In the genomic region with DNA sequence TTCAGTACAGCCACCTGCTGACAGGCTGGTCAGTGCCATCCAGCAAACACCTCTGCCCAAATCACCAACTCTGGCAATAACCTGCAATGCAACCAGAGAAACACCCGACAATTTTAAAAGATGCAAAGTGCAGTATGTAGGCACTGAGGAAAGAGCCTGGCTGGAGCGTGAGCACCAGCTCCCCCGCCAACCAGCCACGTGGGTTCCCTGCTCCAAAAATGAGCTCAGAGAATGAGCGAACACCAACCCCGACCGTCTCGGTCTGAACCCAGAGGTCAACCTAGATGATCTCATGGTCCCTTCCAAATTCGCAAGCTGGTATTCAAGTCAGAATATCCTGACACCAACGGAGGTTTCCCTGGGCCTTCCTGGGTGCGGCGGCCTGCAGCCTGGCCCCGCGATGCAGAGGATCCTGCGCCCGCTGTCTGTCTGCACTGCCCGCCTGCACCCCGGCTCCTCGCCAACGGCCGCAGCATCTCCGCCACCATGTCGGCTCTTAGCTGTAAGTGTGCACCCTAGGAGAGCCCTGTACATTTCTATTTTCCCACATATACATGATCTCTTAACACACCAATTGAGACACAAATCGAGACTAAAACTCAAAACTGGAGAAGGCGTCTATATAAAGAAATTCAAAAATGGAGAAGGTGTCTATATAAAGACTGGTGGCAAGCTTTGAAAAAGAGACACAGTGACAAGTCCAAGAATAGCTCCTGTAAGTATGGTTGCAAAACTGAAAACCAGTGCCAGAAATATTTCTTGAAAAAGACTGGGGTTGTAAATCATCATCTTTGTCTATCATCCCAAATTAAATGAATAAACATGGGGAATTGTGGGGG, we compare ENCODE assay signal across 20 cellular contexts.
"Had no signal": no experiment of that assay in that cellular context is flagged by ENCODE, and none has a peak within 500 bp of the region (broad histone marks: within the 10 kb centered on the region; RNA-seq: fewer than 3 reads in every experiment).

No MANE protein-coding gene starts in this region.

- H3K27ac Mint-ChIP-seq: activated B cell treated with CpG ODN at 0.5 μM for 24 hours; activated CD8-positive, alpha-beta T cell treated with anti-CD3 and anti-CD28 coated beads for 36 hours; activated naive CD8-positive, alpha-beta T cell; activated T-cell treated with anti-CD3 and anti-CD28 coated beads, Interleukin-2, amount 50 U/mL, for 72 hours; stimulated activated naive B cell treated with anti-CD40 and anti-IgM and Interleukin-4, amounts not matched to agents 10 μg/mL and 1 μg/mL and 100 μg/mL, for 72 hours had no signal

- H3K27me3 Mint-ChIP-seq: activated B cell treated with CpG ODN at 0.5 μM for 24 hours; activated CD8-positive, alpha-beta T cell treated with anti-CD3 and anti-CD28 coated beads for 36 hours; activated naive CD8-positive, alpha-beta T cell; stimulated activated naive B cell treated with anti-CD40 and anti-IgM and Interleukin-4, amounts not matched to agents 10 μg/mL and 1 μg/mL and 100 μg/mL, for 72 hours had no signal

- H3K4me3 ChIP-seq: heart left ventricle, transverse colon, vagina had no signal

- ATAC-seq: activated CD8-positive, alpha-beta T cell treated with anti-CD3 and anti-CD28 coated beads for 36 hours; activated T-cell treated with anti-CD3 and anti-CD28 coated beads, Interleukin-2, amount 50 U/mL, for 72 hours; heart left ventricle; left colon; stimulated activated naive B cell treated with anti-CD40 and anti-IgM and Interleukin-4, amounts not matched to agents 10 μg/mL and 1 μg/mL and 100 μg/mL, for 72 hours had no signal

- H3K9me3 ChIP-seq: transverse colon, vagina had no signal

- H3K9me3 Mint-ChIP-seq: activated B cell treated with CpG ODN at 0.5 μM for 24 hours; activated CD8-positive, alpha-beta T cell treated with anti-CD3 and anti-CD28 coated beads for 36 hours; neural crest cell had no signal

- H3K27me3 ChIP-seq: heart left ventricle, transverse colon, vagina had no signal

- H3K4me3 Mint-ChIP-seq: activated B cell treated with CpG ODN at 0.5 μM for 24 hours; activated CD8-positive, alpha-beta T cell treated with anti-CD3 and anti-CD28 coated beads for 36 hours; activated naive CD8-positive, alpha-beta T cell; activated T-cell treated with anti-CD3 and anti-CD28 coated beads, Interleukin-2, amount 50 U/mL, for 72 hours; neural crest cell; stimulated activated naive B cell treated with anti-CD40 and anti-IgM and Interleukin-4, amounts not matched to agents 10 μg/mL and 1 μg/mL and 100 μg/mL, for 72 hours had no signal

- FAIRE-seq: frontal cortex had no signal

- H3K27ac ChIP-seq: vagina had no signal

- DNase-seq: activated B cell treated with CpG ODN at 0.5 μM for 24 hours; activated CD4-positive, alpha-beta T cell treated with anti-CD3 and anti-CD28 coated beads for 48 hours; activated CD8-positive, alpha-beta memory T cell treated with anti-CD3 and anti-CD28 coated beads, Interleukin-2, amount 50 U/mL, for 4 hours; activated CD8-positive, alpha-beta T cell treated with anti-CD3 and anti-CD28 coated beads for 36 hours; activated gamma-delta T cell; activated T-cell treated with anti-CD3 and anti-CD28 coated beads, Interleukin-2, amount 50 U/mL, for 72 hours; amniotic stem cell; cerebellar nuclear complex; dermis blood vessel endothelial cell; heart left ventricle; left colon; midbrain; stimulated activated CD4-positive, alpha-beta T cell treated with anti-CD3 and anti-CD28 coated beads, Interleukin-2, amount 100 ng/mL, for 48 hours; stimulated activated naive B cell treated with anti-CD40 and anti-IgM and Interleukin-4, amounts not matched to agents 10 μg/mL and 1 μg/mL and 100 μg/mL, for 72 hours; T-helper 2 cell; transverse colon had no signal
